Comparison of ENCODE assay signal across 1 cellular context in genomic region chr13:102591988-102592781, GRCh38.
TF ChIP-seq lines count a peak whose summit lies in the region.

No MANE protein-coding gene starts in this region.

TF ChIP-seq in HepG2, 621 proteins besides CTCF, POLR2A, EP300 and RAD21 (continued from another document and continues in another):
- TF ChIP-seq UBTF (CRISPR knock-in tag; IDR thresholded peaks at IDR 0.05) (peak; percentile 38; the same call in 1 of the 2 replicates), IKZF4 (CRISPR knock-in tag; IDR thresholded peaks at IDR 0.05; ENCODE audit: borderline replicate concordance, low read depth, not compliant biosample characterization) (no peak), SIN3A (IDR thresholded peaks at IDR 0.05; ENCODE audit: borderline replicate concordance, low read depth, low read length) (no peak), TAF1 (CRISPR knock-in tag; IDR thresholded peaks at IDR 0.05) (peak; percentile 32; the same call in 1 of the 2 replicates), AHR (CRISPR knock-in tag; IDR thresholded peaks at IDR 0.05) (no peak), MED13 (CRISPR knock-in tag; IDR thresholded peaks at IDR 0.05) (no peak), ZNF737 (CRISPR knock-in tag; IDR thresholded peaks at IDR 0.05; ENCODE audit: borderline replicate concordance) (0 out of 2 replicates have a peak, but pooled peaks have one; percentile 25), ZNF724P (CRISPR knock-in tag; IDR thresholded peaks at IDR 0.05; ENCODE audit: borderline replicate concordance) (0 out of 2 replicates have a peak, but pooled peaks have one; percentile 39), SALL1 (CRISPR knock-in tag; IDR thresholded peaks at IDR 0.05) (peak; percentile 71), TBX2 (CRISPR knock-in tag; IDR thresholded peaks at IDR 0.05; ENCODE audit: borderline replicate concordance) (peak; percentile 36; the same call in 1 of the 2 replicates), CCDC6 (CRISPR knock-in tag; IDR thresholded peaks at IDR 0.05) (0 out of 2 replicates have a peak, but pooled peaks have one; percentile 38), FOXA3 (CRISPR knock-in tag; IDR thresholded peaks at IDR 0.05) (no peak), ZNF160 (CRISPR knock-in tag; IDR thresholded peaks at IDR 0.05) (no peak), MAFG (CRISPR knock-in tag; IDR thresholded peaks at IDR 0.05) (peak; percentile 86), HNF4A (CRISPR knock-in tag; IDR thresholded peaks at IDR 0.05) (peak; percentile 42; the same call in 1 of the 2 replicates), MAFK (conservative IDR thresholded peaks at IDR 0.05 in 1 of 2, IDR thresholded peaks at IDR 0.05 in 1 of 2; ENCODE audit: low read length in 2 of 2) (peak; percentile 99 to 100), NFKBIZ (CRISPR knock-in tag; IDR thresholded peaks at IDR 0.05) (0 out of 2 replicates have a peak, but pooled peaks have one; percentile 39), CAMTA2 (CRISPR knock-in tag; IDR thresholded peaks at IDR 0.05; ENCODE audit: borderline replicate concordance) (no peak), ZNF580 (CRISPR knock-in tag; IDR thresholded peaks at IDR 0.05; ENCODE audit: borderline replicate concordance, low read depth) (0 out of 2 replicates have a peak, but pooled peaks have one; percentile 46), ZMYM3 (CRISPR knock-in tag; IDR thresholded peaks at IDR 0.05) (0 out of 2 replicates have a peak, but pooled peaks have one; percentile 38), ZNF772 (CRISPR knock-in tag; IDR thresholded peaks at IDR 0.05) (0 out of 2 replicates have a peak, but pooled peaks have one; percentile 26), ZNF24 (IDR thresholded peaks at IDR 0.05) (no peak), PATZ1 (CRISPR knock-in tag; IDR thresholded peaks at IDR 0.05) (0 out of 2 replicates have a peak, but pooled peaks have one; percentile 18), SKI (IDR thresholded peaks at IDR 0.05; ENCODE audit: partially characterized antibody) (no peak), ZNF12 (CRISPR knock-in tag; IDR thresholded peaks at IDR 0.05) (no peak), CBX5 (CRISPR knock-in tag; IDR thresholded peaks at IDR 0.05; ENCODE audit: borderline replicate concordance) (peak; percentile 41; the same call in 1 of the 2 replicates), ZFP36L1 (CRISPR knock-in tag; IDR thresholded peaks at IDR 0.05) (no peak), ZNF552 (CRISPR knock-in tag; IDR thresholded peaks at IDR 0.05; ENCODE audit: borderline replicate concordance) (no peak), ZNF598 (CRISPR knock-in tag; IDR thresholded peaks at IDR 0.05; ENCODE audit: borderline replicate concordance) (no peak)
- TF ChIP-seq, protein P1, sequence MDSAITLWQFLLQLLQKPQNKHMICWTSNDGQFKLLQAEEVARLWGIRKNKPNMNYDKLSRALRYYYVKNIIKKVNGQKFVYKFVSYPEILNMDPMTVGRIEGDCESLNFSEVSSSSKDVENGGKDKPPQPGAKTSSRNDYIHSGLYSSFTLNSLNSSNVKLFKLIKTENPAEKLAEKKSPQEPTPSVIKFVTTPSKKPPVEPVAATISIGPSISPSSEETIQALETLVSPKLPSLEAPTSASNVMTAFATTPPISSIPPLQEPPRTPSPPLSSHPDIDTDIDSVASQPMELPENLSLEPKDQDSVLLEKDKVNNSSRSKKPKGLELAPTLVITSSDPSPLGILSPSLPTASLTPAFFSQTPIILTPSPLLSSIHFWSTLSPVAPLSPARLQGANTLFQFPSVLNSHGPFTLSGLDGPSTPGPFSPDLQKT (CRISPR knock-in tag; IDR thresholded peaks at IDR 0.05; ENCODE audit: borderline replicate concordance): no peak
- TF ChIP-seq, protein P2, sequence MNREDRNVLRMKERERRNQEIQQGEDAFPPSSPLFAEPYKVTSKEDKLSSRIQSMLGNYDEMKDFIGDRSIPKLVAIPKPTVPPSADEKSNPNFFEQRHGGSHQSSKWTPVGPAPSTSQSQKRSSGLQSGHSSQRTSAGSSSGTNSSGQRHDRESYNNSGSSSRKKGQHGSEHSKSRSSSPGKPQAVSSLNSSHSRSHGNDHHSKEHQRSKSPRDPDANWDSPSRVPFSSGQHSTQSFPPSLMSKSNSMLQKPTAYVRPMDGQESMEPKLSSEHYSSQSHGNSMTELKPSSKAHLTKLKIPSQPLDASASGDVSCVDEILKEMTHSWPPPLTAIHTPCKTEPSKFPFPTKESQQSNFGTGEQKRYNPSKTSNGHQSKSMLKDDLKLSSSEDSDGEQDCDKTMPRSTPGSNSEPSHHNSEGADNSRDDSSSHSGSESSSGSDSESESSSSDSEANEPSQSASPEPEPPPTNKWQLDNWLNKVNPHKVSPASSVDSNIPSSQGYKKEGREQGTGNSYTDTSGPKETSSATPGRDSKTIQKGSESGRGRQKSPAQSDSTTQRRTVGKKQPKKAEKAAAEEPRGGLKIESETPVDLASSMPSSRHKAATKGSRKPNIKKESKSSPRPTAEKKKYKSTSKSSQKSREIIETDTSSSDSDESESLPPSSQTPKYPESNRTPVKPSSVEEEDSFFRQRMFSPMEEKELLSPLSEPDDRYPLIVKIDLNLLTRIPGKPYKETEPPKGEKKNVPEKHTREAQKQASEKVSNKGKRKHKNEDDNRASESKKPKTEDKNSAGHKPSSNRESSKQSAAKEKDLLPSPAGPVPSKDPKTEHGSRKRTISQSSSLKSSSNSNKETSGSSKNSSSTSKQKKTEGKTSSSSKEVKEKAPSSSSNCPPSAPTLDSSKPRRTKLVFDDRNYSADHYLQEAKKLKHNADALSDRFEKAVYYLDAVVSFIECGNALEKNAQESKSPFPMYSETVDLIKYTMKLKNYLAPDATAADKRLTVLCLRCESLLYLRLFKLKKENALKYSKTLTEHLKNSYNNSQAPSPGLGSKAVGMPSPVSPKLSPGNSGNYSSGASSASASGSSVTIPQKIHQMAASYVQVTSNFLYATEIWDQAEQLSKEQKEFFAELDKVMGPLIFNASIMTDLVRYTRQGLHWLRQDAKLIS (CRISPR knock-in tag; IDR thresholded peaks at IDR 0.05): no peak
- TF ChIP-seq, protein P3, sequence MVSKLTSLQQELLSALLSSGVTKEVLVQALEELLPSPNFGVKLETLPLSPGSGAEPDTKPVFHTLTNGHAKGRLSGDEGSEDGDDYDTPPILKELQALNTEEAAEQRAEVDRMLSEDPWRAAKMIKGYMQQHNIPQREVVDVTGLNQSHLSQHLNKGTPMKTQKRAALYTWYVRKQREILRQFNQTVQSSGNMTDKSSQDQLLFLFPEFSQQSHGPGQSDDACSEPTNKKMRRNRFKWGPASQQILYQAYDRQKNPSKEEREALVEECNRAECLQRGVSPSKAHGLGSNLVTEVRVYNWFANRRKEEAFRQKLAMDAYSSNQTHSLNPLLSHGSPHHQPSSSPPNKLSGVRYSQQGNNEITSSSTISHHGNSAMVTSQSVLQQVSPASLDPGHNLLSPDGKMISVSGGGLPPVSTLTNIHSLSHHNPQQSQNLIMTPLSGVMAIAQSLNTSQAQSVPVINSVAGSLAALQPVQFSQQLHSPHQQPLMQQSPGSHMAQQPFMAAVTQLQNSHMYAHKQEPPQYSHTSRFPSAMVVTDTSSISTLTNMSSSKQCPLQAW (CRISPR knock-in tag; IDR thresholded peaks at IDR 0.05): peak; percentile 34; the same call in 1 of the 2 replicates
- TF ChIP-seq, protein P4, sequence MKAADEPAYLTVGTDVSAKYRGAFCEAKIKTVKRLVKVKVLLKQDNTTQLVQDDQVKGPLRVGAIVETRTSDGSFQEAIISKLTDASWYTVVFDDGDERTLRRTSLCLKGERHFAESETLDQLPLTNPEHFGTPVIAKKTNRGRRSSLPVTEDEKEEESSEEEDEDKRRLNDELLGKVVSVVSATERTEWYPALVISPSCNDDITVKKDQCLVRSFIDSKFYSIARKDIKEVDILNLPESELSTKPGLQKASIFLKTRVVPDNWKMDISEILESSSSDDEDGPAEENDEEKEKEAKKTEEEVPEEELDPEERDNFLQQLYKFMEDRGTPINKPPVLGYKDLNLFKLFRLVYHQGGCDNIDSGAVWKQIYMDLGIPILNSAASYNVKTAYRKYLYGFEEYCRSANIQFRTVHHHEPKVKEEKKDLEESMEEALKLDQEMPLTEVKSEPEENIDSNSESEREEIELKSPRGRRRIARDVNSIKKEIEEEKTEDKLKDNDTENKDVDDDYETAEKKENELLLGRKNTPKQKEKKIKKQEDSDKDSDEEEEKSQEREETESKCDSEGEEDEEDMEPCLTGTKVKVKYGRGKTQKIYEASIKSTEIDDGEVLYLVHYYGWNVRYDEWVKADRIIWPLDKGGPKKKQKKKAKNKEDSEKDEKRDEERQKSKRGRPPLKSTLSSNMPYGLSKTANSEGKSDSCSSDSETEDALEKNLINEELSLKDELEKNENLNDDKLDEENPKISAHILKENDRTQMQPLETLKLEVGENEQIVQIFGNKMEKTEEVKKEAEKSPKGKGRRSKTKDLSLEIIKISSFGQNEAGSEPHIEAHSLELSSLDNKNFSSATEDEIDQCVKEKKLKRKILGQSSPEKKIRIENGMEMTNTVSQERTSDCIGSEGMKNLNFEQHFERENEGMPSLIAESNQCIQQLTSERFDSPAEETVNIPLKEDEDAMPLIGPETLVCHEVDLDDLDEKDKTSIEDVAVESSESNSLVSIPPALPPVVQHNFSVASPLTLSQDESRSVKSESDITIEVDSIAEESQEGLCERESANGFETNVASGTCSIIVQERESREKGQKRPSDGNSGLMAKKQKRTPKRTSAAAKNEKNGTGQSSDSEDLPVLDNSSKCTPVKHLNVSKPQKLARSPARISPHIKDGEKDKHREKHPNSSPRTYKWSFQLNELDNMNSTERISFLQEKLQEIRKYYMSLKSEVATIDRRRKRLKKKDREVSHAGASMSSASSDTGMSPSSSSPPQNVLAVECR (CRISPR knock-in tag; IDR thresholded peaks at IDR 0.05; ENCODE audit: borderline replicate concordance): peak; percentile 16; the same call in 1 of the 2 replicates
- TF ChIP-seq, protein P5, sequence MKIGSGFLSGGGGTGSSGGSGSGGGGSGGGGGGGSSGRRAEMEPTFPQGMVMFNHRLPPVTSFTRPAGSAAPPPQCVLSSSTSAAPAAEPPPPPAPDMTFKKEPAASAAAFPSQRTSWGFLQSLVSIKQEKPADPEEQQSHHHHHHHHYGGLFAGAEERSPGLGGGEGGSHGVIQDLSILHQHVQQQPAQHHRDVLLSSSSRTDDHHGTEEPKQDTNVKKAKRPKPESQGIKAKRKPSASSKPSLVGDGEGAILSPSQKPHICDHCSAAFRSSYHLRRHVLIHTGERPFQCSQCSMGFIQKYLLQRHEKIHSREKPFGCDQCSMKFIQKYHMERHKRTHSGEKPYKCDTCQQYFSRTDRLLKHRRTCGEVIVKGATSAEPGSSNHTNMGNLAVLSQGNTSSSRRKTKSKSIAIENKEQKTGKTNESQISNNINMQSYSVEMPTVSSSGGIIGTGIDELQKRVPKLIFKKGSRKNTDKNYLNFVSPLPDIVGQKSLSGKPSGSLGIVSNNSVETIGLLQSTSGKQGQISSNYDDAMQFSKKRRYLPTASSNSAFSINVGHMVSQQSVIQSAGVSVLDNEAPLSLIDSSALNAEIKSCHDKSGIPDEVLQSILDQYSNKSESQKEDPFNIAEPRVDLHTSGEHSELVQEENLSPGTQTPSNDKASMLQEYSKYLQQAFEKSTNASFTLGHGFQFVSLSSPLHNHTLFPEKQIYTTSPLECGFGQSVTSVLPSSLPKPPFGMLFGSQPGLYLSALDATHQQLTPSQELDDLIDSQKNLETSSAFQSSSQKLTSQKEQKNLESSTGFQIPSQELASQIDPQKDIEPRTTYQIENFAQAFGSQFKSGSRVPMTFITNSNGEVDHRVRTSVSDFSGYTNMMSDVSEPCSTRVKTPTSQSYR (CRISPR knock-in tag; IDR thresholded peaks at IDR 0.05; ENCODE audit: borderline replicate concordance): no peak
- TF ChIP-seq, protein P6, sequence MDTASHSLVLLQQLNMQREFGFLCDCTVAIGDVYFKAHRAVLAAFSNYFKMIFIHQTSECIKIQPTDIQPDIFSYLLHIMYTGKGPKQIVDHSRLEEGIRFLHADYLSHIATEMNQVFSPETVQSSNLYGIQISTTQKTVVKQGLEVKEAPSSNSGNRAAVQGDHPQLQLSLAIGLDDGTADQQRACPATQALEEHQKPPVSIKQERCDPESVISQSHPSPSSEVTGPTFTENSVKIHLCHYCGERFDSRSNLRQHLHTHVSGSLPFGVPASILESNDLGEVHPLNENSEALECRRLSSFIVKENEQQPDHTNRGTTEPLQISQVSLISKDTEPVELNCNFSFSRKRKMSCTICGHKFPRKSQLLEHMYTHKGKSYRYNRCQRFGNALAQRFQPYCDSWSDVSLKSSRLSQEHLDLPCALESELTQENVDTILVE (CRISPR knock-in tag; IDR thresholded peaks at IDR 0.05): no peak
